ENCODE assay signal across 26 cellular contexts in genomic region chr21:45355573-45355972, GRCh38. TPM values are rescaled to one million over a fixed set of nuclear protein-coding genes. Genes with fewer than 3 reads are reported as not detected.
DNase-seq lines count a peak whose midpoint lies in the region; ATAC-seq and TF ChIP-seq lines count a peak whose summit lies in the region.
"Had no signal": no experiment of that assay in that cellular context is flagged by ENCODE, and none has a peak within 500 bp of the region (broad histone marks: within the 10 kb centered on the region; RNA-seq: fewer than 3 reads in every experiment).

No MANE protein-coding gene starts in this region.

- no peak overlapping the region for H3K4me3 Mint-ChIP-seq in stimulated activated naive B cell treated with anti-CD40 and anti-IgM and Interleukin-4, amounts not matched to agents 10 μg/mL and 1 μg/mL and 100 μg/mL, for 72 hours
- H3K4me3 Mint-ChIP-seq: activated B cell treated with CpG ODN at 0.5 μM for 24 hours; activated naive CD4-positive, alpha-beta T cell treated with anti-CD3 and anti-CD28 coated beads, Interleukin-2, amount 10 ng/mL, durations not matched to agents 7 days and 5 days had no signal

- CTCF ChIA-PET in IMR-90 (lab: Yijun Ruan, JAX), result no interaction called here

- peak overlapping the region in 8 of 11 experiments; percentile 49 to 75 (median 67); a peak in 16 of 22 replicates for H3K27ac ChIP-seq in BLaER1 treated with 17β-estradiol and CSF1 and Interleukin-3, amounts not matched to agents 10 nM and 100 nM
- no peak overlapping the region for H3K27ac ChIP-seq in IMR-90 (ENCODE audit: insufficient read depth, low read length)
- H3K27ac ChIP-seq in esophagus muscularis mucosa (replicated peaks in 1 of 4), result peak overlapping the region in 3 of 4 donors; percentile 26 to 77 (median 71)
- no peak overlapping the region for H3K27ac ChIP-seq in neural cell (ENCODE audit: low read length)
- H3K27ac ChIP-seq: C4-2B, HL-60, Peyer's patch, upper lobe of right lung had no signal

- no peak overlapping the region for H2AK9ac ChIP-seq in IMR-90 (replicated peaks; ENCODE audit: low read depth, low read length, poor library complexity)

- TF ChIP-seq POLR2A in IMR-90 (IDR thresholded peaks at IDR 0.05; ENCODE audit: low read depth, low read length), result no peak
- no peak for TF ChIP-seq POLR2A in esophagus muscularis mucosa (IDR thresholded peaks at IDR 0.05; ENCODE audit: low read depth)

- peak overlapping the region; percentile 61; the same call in 1 of the 2 replicates for H3K4ac ChIP-seq in IMR-90 (ENCODE audit: low read depth, low read length)

- no peaks in the 10 kb centered on the region for H3K9me3 ChIP-seq in BLaER1 treated with 17β-estradiol and CSF1 and Interleukin-3, amounts not matched to agents 10 nM and 100 nM (replicated peaks in 1 of 11)
- H3K9me3 ChIP-seq in IMR-90 (ENCODE audit: control insufficient read depth, insufficient read depth, low read length) (no peaks in the 10 kb centered on the region), esophagus muscularis mucosa (no peaks in the 10 kb centered on the region), neural cell (ENCODE audit: low read length) (no peaks in the 10 kb centered on the region)
- H3K9me3 ChIP-seq: Peyer's patch, upper lobe of right lung had no signal

- peaks cover 36 to 45% of the 10 kb centered on the region in 2 donors for H3K27me3 Mint-ChIP-seq in stimulated activated naive B cell treated with anti-CD40 and anti-IgM and Interleukin-4, amounts not matched to agents 10 μg/mL and 1 μg/mL and 100 μg/mL, for 72 hours

- ATAC-seq in IMR-90 (ENCODE audit: low read depth) (no peak), HG03039 (IDR thresholded peaks at IDR 0.05; ENCODE audit: unreplicated experiment) (no peak)
- ATAC-seq in stimulated activated naive B cell treated with anti-CD40 and anti-IgM and Interleukin-4, amounts not matched to agents 10 μg/mL and 1 μg/mL and 100 μg/mL, for 72 hours (replicated peaks), result no peak
- ATAC-seq: activated T-cell treated with anti-CD3 and anti-CD28 coated beads, Interleukin-2, amount 50 U/mL, for 72 hours; upper lobe of right lung had no signal

- H2BK15ac ChIP-seq in IMR-90 (ENCODE audit: low read depth, low read length), result no peak overlapping the region

- no peak overlapping the region for H3K4me3 ChIP-seq in BLaER1 treated with 17β-estradiol and CSF1 and Interleukin-3, amounts not matched to agents 10 nM and 100 nM
- no peak overlapping the region for H3K4me3 ChIP-seq in IMR-90 (ENCODE audit: insufficient read depth, low read depth, low read length)
- H3K4me3 ChIP-seq in esophagus muscularis mucosa, result no peak overlapping the region
- no peak overlapping the region for H3K4me3 ChIP-seq in neural cell (ENCODE audit: low read length)
- H3K4me3 ChIP-seq: coronary artery, Peyer's patch, upper lobe of right lung had no signal

- peak overlapping the region; percentile 61; the same call in 1 of the 2 replicates for H2AK5ac ChIP-seq in IMR-90 (ENCODE audit: low read depth, low read length)

- H3K27me3 ChIP-seq in BLaER1 treated with 17β-estradiol and CSF1 and Interleukin-3, amounts not matched to agents 10 nM and 100 nM, result no peaks in the 10 kb centered on the region
- H3K27me3 ChIP-seq in IMR-90 (ENCODE audit: control insufficient read depth, insufficient read depth, low read length) (no peaks in the 10 kb centered on the region), esophagus muscularis mucosa (no peaks in the 10 kb centered on the region), neural cell (ENCODE audit: insufficient read depth, low read depth, low read length) (no peaks in the 10 kb centered on the region)
- H3K27me3 ChIP-seq: Peyer's patch, upper lobe of right lung had no signal

- BruUV-seq in IMR-90 (replicated peaks; lab: Mats Ljungman, UMichigan), result no TSS peak

- dilution Hi-C loops in IMR-90 (cut with HindIII; ENCODE audit: low sequenced_read_pairs, unreplicated experiment), result no loop called here

- H3K36me3 Mint-ChIP-seq in stimulated activated naive B cell treated with anti-CD40 and anti-IgM and Interleukin-4, amounts not matched to agents 10 μg/mL and 1 μg/mL and 100 μg/mL, for 72 hours, result no peaks in the 10 kb centered on the region
- H3K36me3 Mint-ChIP-seq: activated naive CD4-positive, alpha-beta T cell treated with anti-CD3 and anti-CD28 coated beads, Interleukin-2, amount 10 ng/mL, durations not matched to agents 7 days and 5 days had no signal

- no peaks in the 10 kb centered on the region for H3K9me2 ChIP-seq in neural cell (ENCODE audit: insufficient read depth, low read length)

- no peak overlapping the region for H3K56ac ChIP-seq in IMR-90 (ENCODE audit: extremely low read depth, insufficient read depth, low read length)

- peak overlapping the region; percentile 45 to 81 (median 71) for H3K4me2 ChIP-seq in BLaER1 treated with 17β-estradiol and CSF1 and Interleukin-3, amounts not matched to agents 10 nM and 100 nM
- H3K4me2 ChIP-seq in IMR-90 (ENCODE audit: low read depth, low read length) (no peak overlapping the region), neural cell (ENCODE audit: low read length) (no peak overlapping the region)

- TF ChIP-seq RAD21 in IMR-90 (IDR thresholded peaks at IDR 0.05; ENCODE audit: low read length) (no peak), neural cell (conservative IDR thresholded peaks at IDR 0.05) (no peak)

- TF ChIP-seq CTCF in IMR-90 (conservative IDR thresholded peaks at IDR 0.05; ENCODE audit: low read depth, low read length), result no peak
- TF ChIP-seq CTCF in esophagus muscularis mucosa (IDR thresholded peaks at IDR 0.05), result no peak
- TF ChIP-seq CTCF in neural cell (IDR thresholded peaks at IDR 0.05; ENCODE audit: poor library complexity, severe bottlenecking), result no peak

- no peaks in the 10 kb centered on the region for H3K79me2 ChIP-seq in neural cell (replicated peaks; ENCODE audit: insufficient read depth, low read length)

- no peak overlapping the region for H4K8ac ChIP-seq in IMR-90 (ENCODE audit: low read depth in 2 of 2, low read length in 2 of 2)

- peaks cover 0 to under 1% of the 10 kb centered on the region in 2 donors for H3K9me3 Mint-ChIP-seq in stimulated activated naive B cell treated with anti-CD40 and anti-IgM and Interleukin-4, amounts not matched to agents 10 μg/mL and 1 μg/mL and 100 μg/mL, for 72 hours
- H3K9me3 Mint-ChIP-seq: activated B cell treated with CpG ODN at 0.5 μM for 24 hours; activated T-cell treated with anti-CD3 and anti-CD28 coated beads, Interleukin-2, amount 50 U/mL, for 72 hours had no signal

- peaks cover 10% of the 10 kb centered on the region for H3K9me1 ChIP-seq in IMR-90 (ENCODE audit: insufficient read depth, low read length)

- H3K18ac ChIP-seq in IMR-90 (ENCODE audit: low read depth, low read length), result no peak overlapping the region

- H3K27ac Mint-ChIP-seq in stimulated activated naive B cell treated with anti-CD40 and anti-IgM and Interleukin-4, amounts not matched to agents 10 μg/mL and 1 μg/mL and 100 μg/mL, for 72 hours, result no peak overlapping the region
- H3K27ac Mint-ChIP-seq: activated B cell treated with CpG ODN at 0.5 μM for 24 hours; activated naive CD4-positive, alpha-beta T cell treated with anti-CD3 and anti-CD28 coated beads, Interleukin-2, amount 10 ng/mL, durations not matched to agents 7 days and 5 days; activated T-cell treated with anti-CD3 and anti-CD28 coated beads, Interleukin-2, amount 50 U/mL, for 72 hours had no signal

- H3F3A ChIP-seq in neural cell (ENCODE audit: insufficient read depth, low read length, poor library complexity, severe bottlenecking), result peaks cover 4% of the 10 kb centered on the region

- in situ Hi-C loops in IMR-90 (cut with MboI; ENCODE audit: low sequenced_read_pairs), result no loop called here

- intact Hi-C loops in IMR-90 (cut with micrococcal nuclease) (no loop called here), esophagus muscularis mucosa (cut with DNase I) (no loop called here)

- H3K79me1 ChIP-seq in IMR-90 (ENCODE audit: low read depth in 1 of 2, low read length in 2 of 2), result no peaks in the 10 kb centered on the region

- H2BK20ac ChIP-seq in IMR-90 (ENCODE audit: low read depth, low read length), result no peak overlapping the region

- WGBS in IMR-90 (ENCODE audit: extremely low coverage in 2 of 2, insufficient read length in 1 of 2), 2 experiments, result 37% methylated on average over 5 of the region's 14 CpGs; no CpG with 5 or more reads in 1 of the 2 experiments
- WGBS in esophagus muscularis mucosa, result 75% methylated on average over 14 of the region's 14 CpGs

- no peaks in the 10 kb centered on the region for H4K20me1 ChIP-seq in BLaER1 treated with 17β-estradiol and CSF1 and Interleukin-3, amounts not matched to agents 10 nM and 100 nM
- H4K20me1 ChIP-seq in IMR-90 (ENCODE audit: insufficient read depth, low read length) (no peaks in the 10 kb centered on the region), neural cell (ENCODE audit: insufficient read depth) (no peaks in the 10 kb centered on the region)

- no peak for DNase-seq in IMR-90
- DNase-seq in esophagus muscularis mucosa (ENCODE audit: extremely low spot score), result no peak
- DNase-seq in stimulated activated naive B cell treated with anti-CD40 and anti-IgM and Interleukin-4, amounts not matched to agents 10 μg/mL and 1 μg/mL and 100 μg/mL, for 72 hours, result no peak
- no peak for DNase-seq in occipital lobe (lab: John Stamatoyannopoulos, UW)
- DNase-seq in hepatic stellate cell (ENCODE audit: low spot score), result no peak
- DNase-seq: activated B cell treated with CpG ODN at 0.5 μM for 24 hours; activated CD4-positive, alpha-beta T cell treated with anti-CD3 and anti-CD28 coated beads, Interleukin-2, amount 50 U/mL, for 4 hours; activated naive CD4-positive, alpha-beta T cell treated with anti-CD3 and anti-CD28 coated beads, Interleukin-2, amount 10 ng/mL, durations not matched to agents 7 days and 5 days; activated T-cell treated with anti-CD3 and anti-CD28 coated beads, Interleukin-2, amount 50 U/mL, for 72 hours; anterior cingulate cortex; effector memory CD4-positive, alpha-beta T cell; GOT3; head of caudate nucleus; NCI-H1092 treated with DMSO at 0.1 percent for 48 hours; NCI-H187 treated with DMSO at 0.1 percent for 48 hours; NCI-H526; Peyer's patch; small intestine; stimulated activated CD4-positive, alpha-beta T cell treated with anti-CD3 and anti-CD28 coated beads, Interleukin-1b, Interleukin-23, amount 100 ng/mL, for 48 hours; upper lobe of right lung had no signal

- no peak overlapping the region for H3K23ac ChIP-seq in IMR-90 (ENCODE audit: low read depth, low read length)

- H3K9ac ChIP-seq in BLaER1 treated with 17β-estradiol and CSF1 and Interleukin-3, amounts not matched to agents 10 nM and 100 nM, result peak overlapping the region in 8 of 11 experiments; percentile 2 to 67 (median 48); a peak in 8 of 22 replicates
- H3K9ac ChIP-seq in IMR-90 (ENCODE audit: low read depth, low read length), result no peak overlapping the region
- no peak overlapping the region for H3K9ac ChIP-seq in neural cell (ENCODE audit: low read length)

- 0 out of 2 replicates have a peak overlapping the region, but pooled peaks have one; percentile 19 for H2BK120ac ChIP-seq in IMR-90 (ENCODE audit: low read depth, low read length)

- TF ChIP-seq EP300 in esophagus muscularis mucosa (IDR thresholded peaks at IDR 0.05) (no peak), neural cell (conservative IDR thresholded peaks at IDR 0.05; ENCODE audit: poor library complexity, severe bottlenecking) (no peak)

- POLR2A ChIA-PET in IMR-90 (lab: Charles Lee; ENCODE audit: unreplicated experiment), result no interaction called here

- peaks cover 41 to 94% (median 80%) of the 10 kb centered on the region in 10 experiments for H3K4me1 ChIP-seq in BLaER1 treated with 17β-estradiol and CSF1 and Interleukin-3, amounts not matched to agents 10 nM and 100 nM
- peaks cover 2% of the 10 kb centered on the region; the same call in 1 of the 2 replicates for H3K4me1 ChIP-seq in IMR-90 (ENCODE audit: control insufficient read depth, insufficient read depth, low read length)
- peaks cover 47 to 67% (median 53%) of the 10 kb centered on the region in 4 donors for H3K4me1 ChIP-seq in esophagus muscularis mucosa
- H3K4me1 ChIP-seq: Peyer's patch had no signal

- H4K91ac ChIP-seq in IMR-90 (ENCODE audit: insufficient read depth, low read depth, low read length), result 0 out of 2 replicates have a peak overlapping the region, but pooled peaks have one; percentile 2

- H3K36me3 ChIP-seq in BLaER1 treated with 17β-estradiol and CSF1 and Interleukin-3, amounts not matched to agents 10 nM and 100 nM, result no peaks in the 10 kb centered on the region
- H3K36me3 ChIP-seq in IMR-90 (ENCODE audit: control insufficient read depth, insufficient read depth, low read length) (no peaks in the 10 kb centered on the region), esophagus muscularis mucosa (no peaks in the 10 kb centered on the region), neural cell (ENCODE audit: insufficient read depth, low read length) (no peaks in the 10 kb centered on the region)
- H3K36me3 ChIP-seq: Peyer's patch, upper lobe of right lung had no signal

- no peak overlapping the region for H2BK5ac ChIP-seq in IMR-90 (ENCODE audit: low read depth, low read length, poor library complexity, severe bottlenecking)

- H3K14ac ChIP-seq in IMR-90 (replicated peaks; ENCODE audit: low read depth, low read length), result no peak overlapping the region

- H3K4me1 Mint-ChIP-seq in stimulated activated naive B cell treated with anti-CD40 and anti-IgM and Interleukin-4, amounts not matched to agents 10 μg/mL and 1 μg/mL and 100 μg/mL, for 72 hours, result peaks cover 0 to 7% of the 10 kb centered on the region in 2 donors

- H4K5ac ChIP-seq in IMR-90 (ENCODE audit: low read depth, low read length), result no peak overlapping the region

- peak overlapping the region; percentile 44 for H2AFZ ChIP-seq in IMR-90 (replicated peaks; ENCODE audit: low read length, poor library complexity)
- no peak overlapping the region for H2AFZ ChIP-seq in neural cell (ENCODE audit: low read depth, low read length)

RNA-seq across cellular contexts. Expression of gene COL18A1, which starts 49.4 kb away (rescaled TPM):
- 4.3 and 6.7 TPM in 2 replicates for total RNA-seq in IMR-90 (2012; rRNA removed)
- polyA plus RNA-seq in IMR-90 (2012; rRNA removed), result 46.7 and 52.6 TPM in 2 replicates
- 66.0 and 124 TPM in 2 replicates for polyA plus RNA-seq in IMR-90 (2012; cell fraction: cytosol; rRNA removed)
- polyA plus RNA-seq in IMR-90 (2012; cell fraction: nucleus; rRNA removed; ENCODE audit: low replicate concordance), result 136 and 394 TPM in 2 replicates
- 100 to 1,000 TPM in 3 of 4 donors, 10 to 100 TPM in 1; 97.7 to 173 (median 110) TPM for total RNA-seq in esophagus muscularis mucosa
- 2.5 and 3.7 TPM in 2 replicates for polyA plus RNA-seq in neural cell
- 1.7 and 2.2 TPM in 2 replicates for polyA minus RNA-seq in neural cell
- total RNA-seq in occipital lobe, result 15.4 TPM

Comparison
In these comparisons a context has a peak if more than half of its experiments do, and no peak if none do; other contexts are left out.
1. H3K27ac ChIP-seq: peak in BLaER1 treated with 17β-estradiol and CSF1 and Interleukin-3, amounts not matched to agents 10 nM and 100 nM (8 of 11) and esophagus muscularis mucosa (3 of 4); none in IMR-90 (single experiment) and neural cell (single experiment).
2. H3K4me2 ChIP-seq: peak in BLaER1 treated with 17β-estradiol and CSF1 and Interleukin-3, amounts not matched to agents 10 nM and 100 nM (11 of 11); none in IMR-90 (single experiment) and neural cell (single experiment).
3. H3K9ac ChIP-seq: peak in BLaER1 treated with 17β-estradiol and CSF1 and Interleukin-3, amounts not matched to agents 10 nM and 100 nM (8 of 11); none in IMR-90 (single experiment) and neural cell (single experiment).